1 cellular context compared by ENCODE assay signal in genomic region chr5:181187500-181188213, GRCh38.
TF ChIP-seq lines count a peak whose summit lies in the region.

No MANE protein-coding gene starts in this region.

TF ChIP-seq in HepG2, 621 proteins besides CTCF, POLR2A, EP300 and RAD21 (continued from another document and continues in another):
- TF ChIP-seq BCLAF1 (IDR thresholded peaks at IDR 0.05), result no peak
- no peak for TF ChIP-seq NCOA1 (CRISPR knock-in tag; IDR thresholded peaks at IDR 0.05)
- TF ChIP-seq MXD3 (CRISPR knock-in tag; IDR thresholded peaks at IDR 0.05), result 0 out of 2 replicates have a peak, but pooled peaks have one; percentile 54
- peak; percentile 60 for TF ChIP-seq ZMYM4 (CRISPR knock-in tag; IDR thresholded peaks at IDR 0.05)
- TF ChIP-seq, protein P1, sequence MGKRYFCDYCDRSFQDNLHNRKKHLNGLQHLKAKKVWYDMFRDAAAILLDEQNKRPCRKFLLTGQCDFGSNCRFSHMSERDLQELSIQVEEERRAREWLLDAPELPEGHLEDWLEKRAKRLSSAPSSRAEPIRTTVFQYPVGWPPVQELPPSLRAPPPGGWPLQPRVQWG (CRISPR knock-in tag; IDR thresholded peaks at IDR 0.05; ENCODE audit: borderline replicate concordance, low read depth), result no peak
- no peak for TF ChIP-seq NR2F6 (IDR thresholded peaks at IDR 0.05)
- TF ChIP-seq NR2F6 (CRISPR knock-in tag; IDR thresholded peaks at IDR 0.05), result no peak
- TF ChIP-seq ZNF687 (CRISPR knock-in tag; IDR thresholded peaks at IDR 0.05), result peak; percentile 71
- TF ChIP-seq SAFB2 (CRISPR knock-in tag; IDR thresholded peaks at IDR 0.05; ENCODE audit: borderline replicate concordance, low read depth), result no peak
- peak; percentile 28; the same call in 1 of the 2 replicates for TF ChIP-seq KAT7 (CRISPR knock-in tag; IDR thresholded peaks at IDR 0.05; ENCODE audit: borderline replicate concordance)
- TF ChIP-seq ZNF672 (CRISPR knock-in tag; IDR thresholded peaks at IDR 0.05), result no peak
- TF ChIP-seq CENPT (CRISPR knock-in tag; IDR thresholded peaks at IDR 0.05; ENCODE audit: low read depth), result no peak
- TF ChIP-seq SKI (IDR thresholded peaks at IDR 0.05; ENCODE audit: partially characterized antibody), result no peak
- no peak for TF ChIP-seq ZNF563 (CRISPR knock-in tag; IDR thresholded peaks at IDR 0.05)
- TF ChIP-seq PBX3 (CRISPR knock-in tag; IDR thresholded peaks at IDR 0.05; ENCODE audit: borderline replicate concordance), result no peak
- TF ChIP-seq FOXO1 (CRISPR knock-in tag; IDR thresholded peaks at IDR 0.05), result peak; percentile 51; the same call in 1 of the 2 replicates
- TF ChIP-seq PRPF4 (IDR thresholded peaks at IDR 0.05; ENCODE audit: low read depth, low read length, poor library complexity, severe bottlenecking), result peak; percentile 81
- TF ChIP-seq ZSCAN29 (CRISPR knock-in tag; conservative IDR thresholded peaks at IDR 0.05), result peak; percentile 60; the same call in 1 of the 2 replicates
- TF ChIP-seq, protein P2, sequence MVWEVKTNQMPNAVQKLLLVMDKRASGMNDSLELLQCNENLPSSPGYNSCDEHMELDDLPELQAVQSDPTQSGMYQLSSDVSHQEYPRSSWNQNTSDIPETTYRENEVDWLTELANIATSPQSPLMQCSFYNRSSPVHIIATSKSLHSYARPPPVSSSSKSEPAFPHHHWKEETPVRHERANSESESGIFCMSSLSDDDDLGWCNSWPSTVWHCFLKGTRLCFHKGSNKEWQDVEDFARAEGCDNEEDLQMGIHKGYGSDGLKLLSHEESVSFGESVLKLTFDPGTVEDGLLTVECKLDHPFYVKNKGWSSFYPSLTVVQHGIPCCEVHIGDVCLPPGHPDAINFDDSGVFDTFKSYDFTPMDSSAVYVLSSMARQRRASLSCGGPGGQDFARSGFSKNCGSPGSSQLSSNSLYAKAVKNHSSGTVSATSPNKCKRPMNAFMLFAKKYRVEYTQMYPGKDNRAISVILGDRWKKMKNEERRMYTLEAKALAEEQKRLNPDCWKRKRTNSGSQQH (CRISPR knock-in tag; IDR thresholded peaks at IDR 0.05; ENCODE audit: low read depth), result no peak
- TF ChIP-seq CCDC6 (CRISPR knock-in tag; IDR thresholded peaks at IDR 0.05), result peak; percentile 65
- peak; percentile 38; the same call in 1 of the 2 replicates for TF ChIP-seq ZNF777 (CRISPR knock-in tag; IDR thresholded peaks at IDR 0.05)
- TF ChIP-seq, protein P3, sequence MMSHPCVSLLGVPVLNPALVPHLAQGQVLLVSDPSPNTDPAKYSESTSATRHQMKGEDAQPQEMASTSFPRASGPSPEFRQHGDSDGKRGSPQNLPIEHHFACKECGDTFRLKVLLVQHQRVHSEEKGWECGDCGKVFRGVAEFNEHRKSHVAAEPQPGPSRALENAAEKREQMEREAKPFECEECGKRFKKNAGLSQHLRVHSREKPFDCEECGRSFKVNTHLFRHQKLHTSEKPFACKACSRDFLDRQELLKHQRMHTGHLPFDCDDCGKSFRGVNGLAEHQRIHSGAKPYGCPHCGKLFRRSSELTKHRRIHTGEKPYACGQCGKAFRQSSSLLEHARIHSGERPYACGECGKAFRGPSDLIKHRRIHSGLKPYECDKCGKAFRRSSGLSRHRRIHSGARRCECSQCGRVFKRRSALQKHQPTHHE (CRISPR knock-in tag; IDR thresholded peaks at IDR 0.05; ENCODE audit: borderline replicate concordance), result no peak; the same call in 1 of the 2 replicates
- TF ChIP-seq, protein P4, sequence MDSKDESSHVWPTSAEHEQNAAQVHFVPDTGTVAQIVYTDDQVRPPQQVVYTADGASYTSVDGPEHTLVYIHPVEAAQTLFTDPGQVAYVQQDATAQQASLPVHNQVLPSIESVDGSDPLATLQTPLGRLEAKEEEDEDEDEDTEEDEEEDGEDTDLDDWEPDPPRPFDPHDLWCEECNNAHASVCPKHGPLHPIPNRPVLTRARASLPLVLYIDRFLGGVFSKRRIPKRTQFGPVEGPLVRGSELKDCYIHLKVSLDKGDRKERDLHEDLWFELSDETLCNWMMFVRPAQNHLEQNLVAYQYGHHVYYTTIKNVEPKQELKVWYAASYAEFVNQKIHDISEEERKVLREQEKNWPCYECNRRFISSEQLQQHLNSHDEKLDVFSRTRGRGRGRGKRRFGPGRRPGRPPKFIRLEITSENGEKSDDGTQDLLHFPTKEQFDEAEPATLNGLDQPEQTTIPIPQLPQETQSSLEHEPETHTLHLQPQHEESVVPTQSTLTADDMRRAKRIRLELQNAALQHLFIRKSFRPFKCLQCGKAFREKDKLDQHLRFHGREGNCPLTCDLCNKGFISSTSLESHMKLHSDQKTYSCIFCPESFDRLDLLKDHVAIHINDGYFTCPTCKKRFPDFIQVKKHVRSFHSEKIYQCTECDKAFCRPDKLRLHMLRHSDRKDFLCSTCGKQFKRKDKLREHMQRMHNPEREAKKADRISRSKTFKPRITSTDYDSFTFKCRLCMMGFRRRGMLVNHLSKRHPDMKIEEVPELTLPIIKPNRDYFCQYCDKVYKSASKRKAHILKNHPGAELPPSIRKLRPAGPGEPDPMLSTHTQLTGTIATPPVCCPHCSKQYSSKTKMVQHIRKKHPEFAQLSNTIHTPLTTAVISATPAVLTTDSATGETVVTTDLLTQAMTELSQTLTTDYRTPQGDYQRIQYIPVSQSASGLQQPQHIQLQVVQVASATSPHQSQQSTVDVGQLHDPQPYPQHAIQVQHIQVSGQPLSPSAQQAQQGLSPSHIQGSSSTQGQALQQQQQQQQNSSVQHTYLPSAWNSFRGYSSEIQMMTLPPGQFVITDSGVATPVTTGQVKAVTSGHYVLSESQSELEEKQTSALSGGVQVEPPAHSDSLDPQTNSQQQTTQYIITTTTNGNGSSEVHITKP (CRISPR knock-in tag; IDR thresholded peaks at IDR 0.05; ENCODE audit: low read depth), result peak; percentile 71; the same call in 1 of the 2 replicates
- peak; percentile 51; the same call in 1 of the 2 replicates for TF ChIP-seq NR2F2 (IDR thresholded peaks at IDR 0.05; ENCODE audit: borderline replicate concordance, low read depth)
- no peak for TF ChIP-seq SUZ12 (IDR thresholded peaks at IDR 0.05; ENCODE audit: low read depth, low read length)
- TF ChIP-seq RELA (CRISPR knock-in tag; IDR thresholded peaks at IDR 0.05), result no peak
- TF ChIP-seq, protein P5, sequence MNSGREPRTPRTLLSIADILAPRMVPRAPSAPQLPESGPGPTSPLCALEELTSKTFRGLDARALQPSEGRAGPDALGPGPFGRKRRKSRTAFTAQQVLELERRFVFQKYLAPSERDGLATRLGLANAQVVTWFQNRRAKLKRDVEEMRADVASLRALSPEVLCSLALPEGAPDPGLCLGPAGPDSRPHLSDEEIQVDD (CRISPR knock-in tag; IDR thresholded peaks at IDR 0.05; ENCODE audit: borderline replicate concordance), result 0 out of 2 replicates have a peak, but pooled peaks have one; percentile 61
- TF ChIP-seq ZNF607 (CRISPR knock-in tag; IDR thresholded peaks at IDR 0.05; ENCODE audit: borderline replicate concordance), result no peak
- TF ChIP-seq MEF2D (CRISPR knock-in tag; IDR thresholded peaks at IDR 0.05), result 0 out of 2 replicates have a peak, but pooled peaks have one; percentile 65
- TF ChIP-seq ZNF468 (CRISPR knock-in tag; IDR thresholded peaks at IDR 0.05), result no peak
- no peak; the same call in 1 of the 2 replicates for TF ChIP-seq FOSL1 (CRISPR knock-in tag; IDR thresholded peaks at IDR 0.05; ENCODE audit: borderline replicate concordance)
- TF ChIP-seq PPARG (CRISPR knock-in tag; conservative IDR thresholded peaks at IDR 0.05), result peak; percentile 35; the same call in 1 of the 2 replicates
- no peak for TF ChIP-seq ZNF850 (CRISPR knock-in tag; conservative IDR thresholded peaks at IDR 0.05)
- no peak for TF ChIP-seq ZNF17 (CRISPR knock-in tag; IDR thresholded peaks at IDR 0.05)
- TF ChIP-seq AHR (CRISPR knock-in tag; IDR thresholded peaks at IDR 0.05), result no peak
- TF ChIP-seq ZNF234 (CRISPR knock-in tag; conservative IDR thresholded peaks at IDR 0.05), result no peak
- TF ChIP-seq NFRKB (IDR thresholded peaks at IDR 0.05), result no peak
- TF ChIP-seq, protein P6, sequence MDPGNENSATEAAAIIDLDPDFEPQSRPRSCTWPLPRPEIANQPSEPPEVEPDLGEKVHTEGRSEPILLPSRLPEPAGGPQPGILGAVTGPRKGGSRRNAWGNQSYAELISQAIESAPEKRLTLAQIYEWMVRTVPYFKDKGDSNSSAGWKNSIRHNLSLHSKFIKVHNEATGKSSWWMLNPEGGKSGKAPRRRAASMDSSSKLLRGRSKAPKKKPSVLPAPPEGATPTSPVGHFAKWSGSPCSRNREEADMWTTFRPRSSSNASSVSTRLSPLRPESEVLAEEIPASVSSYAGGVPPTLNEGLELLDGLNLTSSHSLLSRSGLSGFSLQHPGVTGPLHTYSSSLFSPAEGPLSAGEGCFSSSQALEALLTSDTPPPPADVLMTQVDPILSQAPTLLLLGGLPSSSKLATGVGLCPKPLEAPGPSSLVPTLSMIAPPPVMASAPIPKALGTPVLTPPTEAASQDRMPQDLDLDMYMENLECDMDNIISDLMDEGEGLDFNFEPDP (CRISPR knock-in tag; conservative IDR thresholded peaks at IDR 0.05), result no peak
- no peak for TF ChIP-seq HNRNPL (IDR thresholded peaks at IDR 0.05; ENCODE audit: low read depth, low read length)
- peak; percentile 49; the same call in 1 of the 2 replicates for TF ChIP-seq TMF1 (CRISPR knock-in tag; IDR thresholded peaks at IDR 0.05; ENCODE audit: low read depth)
- TF ChIP-seq NFKB2 (CRISPR knock-in tag; IDR thresholded peaks at IDR 0.05; ENCODE audit: borderline replicate concordance), result peak; percentile 88; the same call in 1 of the 2 replicates
- peak; percentile 42; the same call in 1 of the 2 replicates for TF ChIP-seq BORCS8-MEF2B (CRISPR knock-in tag; IDR thresholded peaks at IDR 0.05)
- TF ChIP-seq NRL (CRISPR knock-in tag; IDR thresholded peaks at IDR 0.05; ENCODE audit: borderline replicate concordance), result no peak
- peak; percentile 70; the same call in 1 of the 2 replicates for TF ChIP-seq ZNF547 (CRISPR knock-in tag; IDR thresholded peaks at IDR 0.05)
- TF ChIP-seq ZNF253 (CRISPR knock-in tag; IDR thresholded peaks at IDR 0.05; ENCODE audit: borderline replicate concordance), result 0 out of 2 replicates have a peak, but pooled peaks have one; percentile 51
- no peak for TF ChIP-seq ZNF724P (CRISPR knock-in tag; IDR thresholded peaks at IDR 0.05; ENCODE audit: borderline replicate concordance)
- no peak for TF ChIP-seq ZNF768 (CRISPR knock-in tag; IDR thresholded peaks at IDR 0.05)
- peak; percentile 90 for TF ChIP-seq ZMYM2 (CRISPR knock-in tag; IDR thresholded peaks at IDR 0.05)
- TF ChIP-seq ZSCAN31 (CRISPR knock-in tag; IDR thresholded peaks at IDR 0.05; ENCODE audit: low read depth), result peak; percentile 51; the same call in 1 of the 2 replicates
- TF ChIP-seq ZNF883 (CRISPR knock-in tag; IDR thresholded peaks at IDR 0.05; ENCODE audit: not compliant biosample characterization), result peak; percentile 82
